ENCODE assay signal across 8 cellular contexts in the genomic region with DNA sequence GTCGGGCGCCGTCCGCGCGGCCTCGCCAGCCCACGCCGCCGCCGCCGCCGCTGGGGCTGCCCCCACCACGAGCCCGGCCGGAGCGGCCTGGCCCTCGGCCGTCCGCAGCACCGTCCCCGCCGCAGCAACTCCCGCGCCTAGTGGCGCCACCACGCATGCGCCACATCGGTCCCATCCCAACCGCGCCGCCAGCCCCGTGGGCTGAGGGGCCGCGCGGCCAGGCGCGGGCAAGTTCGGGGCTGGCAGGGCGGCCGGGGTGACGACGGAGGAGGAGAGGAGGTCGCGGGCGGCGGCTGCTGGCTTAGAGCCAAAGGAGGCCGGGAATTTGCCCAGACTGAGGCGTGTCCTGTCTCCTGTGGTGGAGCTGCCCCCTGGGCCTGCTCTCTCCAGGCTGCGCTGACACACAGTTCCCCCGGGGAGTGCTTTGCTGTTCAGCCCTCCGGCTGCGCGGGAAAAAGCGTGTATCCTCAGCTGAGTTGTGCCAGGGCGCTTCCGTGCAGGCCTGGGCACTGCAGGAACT. TPM values are rescaled to one million over a fixed set of nuclear protein-coding genes. Genes with fewer than 3 reads are reported as not detected.
DNase-seq lines count a peak whose midpoint lies in the region; TF ChIP-seq lines count a peak whose summit lies in the region.

A gene (minus strand): TSS at position 298 of the 520 bp plus-strand sequence. CDS start 132 bp downstream, at position 166.

- no peaks in the 10 kb centered on the region for H3K27me3 Mint-ChIP-seq in HFFc6 (ENCODE audit: insufficient read depth)

- no peaks in the 10 kb centered on the region for H3K36me3 Mint-ChIP-seq in HFFc6 (ENCODE audit: low read depth)

- H3K4me1 Mint-ChIP-seq in HFFc6 (ENCODE audit: low read depth) = peaks cover 8% of the 10 kb centered on the region; the same call in 1 of the 2 replicates

- no peaks in the 10 kb centered on the region for H3K27me3 ChIP-seq in adrenal gland

- no peaks in the 10 kb centered on the region for H3K9me3 ChIP-seq in adrenal gland (replicated peaks in 1 of 3)

- H3K27ac ChIP-seq in adrenal gland = peak within 1 kb of the TSS; percentile 85 to 99 (median 97)

- TF ChIP-seq CTCF in HFFc6 (IDR thresholded peaks at IDR 0.05) (no peak), adrenal gland (IDR thresholded peaks at IDR 0.05) (peak in 3 of 6 experiments; percentile 28 to 55 (median 51))

- TF ChIP-seq POLR2A in adrenal gland (IDR thresholded peaks at IDR 0.05) = peak; percentile 66 to 74

- no peaks in the 10 kb centered on the region for H3K36me3 ChIP-seq in adrenal gland (replicated peaks in 1 of 2)

- peaks cover 4 to 16% of the 10 kb centered on the region in 2 donors for H3K4me1 ChIP-seq in adrenal gland (replicated peaks in 1 of 2)

- DNase-seq in DMS53 (lab: John Stamatoyannopoulos, UW) (peak; percentile 88), HFFc6 (no peak), NCI-H2196 (lab: John Stamatoyannopoulos, UW; ENCODE audit: unreplicated experiment) (peak; percentile 84), adrenal gland (peak; percentile 85 to 94 (median 92)), head of caudate nucleus (peak; percentile 67 to 93 (median 84)), non-pigmented ciliary epithelial cell (ENCODE audit: low read depth) (peak; percentile 17), HCEC 1CT (no peak)
- no peak for DNase-seq in central memory CD4-positive, alpha-beta T cell

- peak within 1 kb of the TSS; percentile 19 to 75 (median 50) for H3K4me3 ChIP-seq in adrenal gland

- WGBS in adrenal gland, 4 donors = 0 to 2% (median 1%) methylated on average over 18 to 57 of the region's 57 CpGs

- intact Hi-C loops in adrenal gland (cut with DNase I) = no loop called here
- intact Hi-C loops in head of caudate nucleus (cut with DNase I) = no loop called here

- peak within 1 kb of the TSS; percentile 82; the same call in 1 of the 2 replicates for H3K4me3 Mint-ChIP-seq in HFFc6

- H3K27ac Mint-ChIP-seq in HFFc6 = peak within 1 kb of the TSS; percentile 70; the same call in 1 of the 2 replicates

- peaks cover 11% of the 10 kb centered on the region; the same call in 1 of the 2 replicates for H3K9me3 Mint-ChIP-seq in HFFc6

RNA-seq across cellular contexts. Expression of the gene that starts here (rescaled TPM):
- 1 to 10 TPM in 4 of 6 experiments, under 1 TPM in 2; 0.31 to 4.0 (median 3.2) TPM for total RNA-seq in HFFc6 (2021; fragmentation: NEBNext Ultra II Directional; extraction: Animal tissue kit (Norgen Biotek cat#: 25700))
- total RNA-seq in adrenal gland = 10 to 100 TPM; 10.8 to 31.1 (median 19.9) TPM
- polyA plus RNA-seq in adrenal gland = 1 to 10 TPM; 5.2 to 9.9 (median 6.5) TPM

Comparison
In these comparisons a context has a peak if more than half of its experiments do, and no peak if none do; other contexts are left out.
1. DNase-seq: peak in DMS53 (single experiment), NCI-H2196 (single experiment), adrenal gland (7 of 7), head of caudate nucleus (42 of 42) and non-pigmented ciliary epithelial cell (single experiment); none in HFFc6 (single experiment), central memory CD4-positive, alpha-beta T cell (single experiment) and HCEC 1CT (single experiment).